In genomic region chr20:47547034-47547387, GRCh38 we compare ENCODE assay signal across 15 cellular contexts.
"Had no signal": no experiment of that assay in that cellular context is flagged by ENCODE, and none has a peak within 500 bp of the region (broad histone marks: within the 10 kb centered on the region; RNA-seq: fewer than 3 reads in every experiment).

No MANE protein-coding gene starts in this region.

- H3K27me3 ChIP-seq: hepatocyte, suprapubic skin had no signal

- H3K4me2 ChIP-seq: hepatocyte had no signal

- DNase-seq: activated CD4-positive, alpha-beta T cell treated with anti-CD3 and anti-CD28 coated beads, Interleukin-2, amount 50 U/mL, for 48 hours; activated CD4-positive, CD25-positive, alpha-beta regulatory T cell treated with anti-CD3 and anti-CD28 coated beads, Interleukin-2, amount 50 U/mL, for 72 hours; dermis blood vessel endothelial cell; effector memory CD4-positive, alpha-beta T cell; foreskin fibroblast; lower lobe of right lung; midbrain; nephron progenitor cell; nucleus accumbens; stimulated activated CD4-positive, alpha-beta T cell treated with anti-CD3 and anti-CD28 coated beads, Interleukin-2, amount 100 ng/mL, for 24 hours had no signal

- H3K27ac ChIP-seq: lower lobe of right lung, suprapubic skin had no signal

- H2AFZ ChIP-seq: hepatocyte had no signal

- H3K4me3 Mint-ChIP-seq: activated T-helper 1 cell treated with anti-CD3 and anti-CD28 coated beads, Interleukin-12 subunit alpha, Interleukin-12 subunit beta, Interleukin-2, Interleukin-4 antibody, amounts not matched to agents 30 ng/mL and 10 ng/mL and 1 ng/mL, durations not matched to agents 14 hours and 24 hours and 36 hours; nephron progenitor cell; stimulated activated naive CD8-positive, alpha-beta T cell treated with anti-CD3 and anti-CD28 coated beads, Interleukin-15, Interleukin-2, amounts not matched to agents 100 ng/mL and 50 ng/mL, for 24 hours; T-helper 1 cell treated with Interleukin-12 subunit alpha and Interleukin-12 subunit beta and Interleukin-4 antibody, amounts not matched to agents 30 μg/mL and 1 μg/mL, for 36 hours had no signal

- H3K27me3 Mint-ChIP-seq: stimulated activated naive CD8-positive, alpha-beta T cell treated with anti-CD3 and anti-CD28 coated beads, Interleukin-15, Interleukin-2, amounts not matched to agents 100 ng/mL and 50 ng/mL, for 24 hours had no signal

- H3K27ac Mint-ChIP-seq: activated T-helper 1 cell treated with anti-CD3 and anti-CD28 coated beads, Interleukin-12 subunit alpha, Interleukin-12 subunit beta, Interleukin-2, Interleukin-4 antibody, amounts not matched to agents 30 ng/mL and 10 ng/mL and 1 ng/mL, durations not matched to agents 14 hours and 24 hours and 36 hours; stimulated activated naive CD8-positive, alpha-beta T cell treated with anti-CD3 and anti-CD28 coated beads, Interleukin-15, Interleukin-2, amounts not matched to agents 100 ng/mL and 50 ng/mL, for 24 hours; T-helper 1 cell treated with Interleukin-12 subunit alpha and Interleukin-12 subunit beta and Interleukin-4 antibody, amounts not matched to agents 30 μg/mL and 1 μg/mL, for 36 hours had no signal

- H3K9me3 Mint-ChIP-seq: activated T-helper 1 cell treated with anti-CD3 and anti-CD28 coated beads, Interleukin-12 subunit alpha, Interleukin-12 subunit beta, Interleukin-2, Interleukin-4 antibody, amounts not matched to agents 30 ng/mL and 10 ng/mL and 1 ng/mL, durations not matched to agents 14 hours and 24 hours and 36 hours; nephron progenitor cell; stimulated activated naive CD8-positive, alpha-beta T cell treated with anti-CD3 and anti-CD28 coated beads, Interleukin-15, Interleukin-2, amounts not matched to agents 100 ng/mL and 50 ng/mL, for 24 hours; T-helper 1 cell treated with Interleukin-12 subunit alpha and Interleukin-12 subunit beta and Interleukin-4 antibody, amounts not matched to agents 30 μg/mL and 1 μg/mL, for 36 hours had no signal

- H3K4me3 ChIP-seq: hepatocyte, lower lobe of right lung, suprapubic skin had no signal

- H3K36me3 ChIP-seq: lower lobe of right lung, suprapubic skin had no signal

- H3K9me3 ChIP-seq: lower lobe of right lung, suprapubic skin had no signal
